8 cellular contexts compared by ENCODE assay signal in the genomic region with DNA sequence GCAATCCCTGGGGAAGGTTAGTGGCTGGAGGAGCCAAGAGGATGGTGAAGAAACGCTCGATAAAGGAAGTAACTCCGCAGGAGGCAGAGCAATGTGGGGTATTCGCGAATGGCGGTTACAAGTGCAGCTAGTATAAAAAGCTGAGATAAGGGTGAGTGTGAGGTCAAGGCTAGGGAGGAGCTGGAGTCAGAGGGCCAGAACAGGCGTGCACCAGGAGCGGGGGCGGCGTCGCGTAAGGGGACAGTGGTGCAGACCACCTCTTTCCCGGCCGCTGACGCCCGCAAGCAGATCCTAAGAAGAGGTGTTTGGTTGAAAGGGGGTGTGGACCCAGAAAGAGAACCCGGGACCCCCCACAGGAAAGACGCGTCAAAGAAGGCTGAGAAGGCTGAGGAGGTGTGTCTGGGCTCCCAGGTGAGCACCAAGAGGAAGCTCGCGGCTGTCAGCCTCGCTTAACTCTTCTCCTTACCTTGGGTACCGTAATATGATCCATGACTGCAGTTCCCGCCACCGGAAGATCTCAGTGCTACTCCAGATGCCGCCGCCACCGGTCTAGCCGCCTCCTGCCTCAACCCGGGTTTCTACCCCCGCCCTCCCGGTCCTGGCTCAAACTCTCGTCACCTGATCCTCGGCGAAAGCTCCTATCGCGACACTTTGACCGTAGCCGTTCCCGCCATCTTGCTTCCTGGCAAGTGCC. TPM values are rescaled to one million over a fixed set of nuclear protein-coding genes. Genes with fewer than 3 reads are reported as not detected.
DNase-seq lines count a peak whose midpoint lies in the region; ATAC-seq and TF ChIP-seq lines count a peak whose summit lies in the region.

A gene (minus strand): TSS at position 579 of the 694 bp plus-strand sequence. CDS start 89 bp downstream, at position 490.

- H3K4me3 ChIP-seq in mucosa of descending colon = peak within 1 kb of the TSS; percentile 28

- H3K27me3 Mint-ChIP-seq in endothelial cell (ENCODE audit: unreplicated experiment) = peaks cover 4% of the 10 kb centered on the region

- peak within 1 kb of the TSS; percentile 90 for H3K4me3 Mint-ChIP-seq in endothelial cell (ENCODE audit: unreplicated experiment)

- H3K36me3 Mint-ChIP-seq in endothelial cell (ENCODE audit: low read depth, unreplicated experiment) = no peaks in the 10 kb centered on the region

- peak; percentile 74 for DNase-seq in NCI-H510A (lab: John Stamatoyannopoulos, UW)
- peak; percentile 89 for DNase-seq in activated CD8-positive, alpha-beta memory T cell treated with anti-CD3 and anti-CD28 coated beads for 24 hours
- peak; percentile 67 for DNase-seq in endothelial cell (ENCODE audit: low spot score)
- peak; percentile 83 to 86 (median 83) for DNase-seq in mucosa of descending colon
- peak; percentile 53 to 57 for DNase-seq in stimulated activated CD8-positive, alpha-beta memory T cell treated with anti-CD3 and anti-CD28 coated beads, Interleukin-2, amount 100 ng/mL, for 48 hours (ENCODE audit: low read depth in 2 of 2)
- no peak for DNase-seq in DMS153 treated with DMSO at 0.1 percent for 48 hours (lab: John Stamatoyannopoulos, UW; ENCODE audit: unreplicated experiment)

- TF ChIP-seq CTCF in endothelial cell (IDR thresholded peaks at IDR 0.05; ENCODE audit: unreplicated experiment) (no peak), mucosa of descending colon (IDR thresholded peaks at IDR 0.05) (no peak)

- no peaks in the 10 kb centered on the region for H3K4me1 ChIP-seq in mucosa of descending colon (ENCODE audit: low read depth)

- no peaks in the 10 kb centered on the region for H3K4me1 Mint-ChIP-seq in endothelial cell (ENCODE audit: unreplicated experiment)

- no peaks in the 10 kb centered on the region for H3K9me3 ChIP-seq in mucosa of descending colon

- ATAC-seq in GM18907 (IDR thresholded peaks at IDR 0.05; ENCODE audit: unreplicated experiment) (peak; percentile 97), HG03095 (IDR thresholded peaks at IDR 0.05; ENCODE audit: unreplicated experiment) (peak; percentile 96), mucosa of descending colon (peak; percentile 98)

- no peak within 1 kb of the TSS for H3K27ac Mint-ChIP-seq in endothelial cell (ENCODE audit: unreplicated experiment)

- no peaks in the 10 kb centered on the region for H3K36me3 ChIP-seq in mucosa of descending colon (ENCODE audit: low read depth)

- intact Hi-C loops in mucosa of descending colon (cut with DNase I, micrococcal nuclease) = no loop called here

- no peaks in the 10 kb centered on the region for H3K9me3 Mint-ChIP-seq in endothelial cell (ENCODE audit: unreplicated experiment)

RNA-seq across cellular contexts. Expression of the gene that starts here (rescaled TPM):
- total RNA-seq in endothelial cell (ENCODE audit: unreplicated experiment) = 3.4 TPM
- 10 to 100 TPM in 1 of 3 donors, 1 to 10 TPM in 2; 7.0 to 16.2 (median 7.8) TPM for total RNA-seq in mucosa of descending colon
